Comparison of ENCODE assay signal across 1 cellular context in the genomic region with DNA sequence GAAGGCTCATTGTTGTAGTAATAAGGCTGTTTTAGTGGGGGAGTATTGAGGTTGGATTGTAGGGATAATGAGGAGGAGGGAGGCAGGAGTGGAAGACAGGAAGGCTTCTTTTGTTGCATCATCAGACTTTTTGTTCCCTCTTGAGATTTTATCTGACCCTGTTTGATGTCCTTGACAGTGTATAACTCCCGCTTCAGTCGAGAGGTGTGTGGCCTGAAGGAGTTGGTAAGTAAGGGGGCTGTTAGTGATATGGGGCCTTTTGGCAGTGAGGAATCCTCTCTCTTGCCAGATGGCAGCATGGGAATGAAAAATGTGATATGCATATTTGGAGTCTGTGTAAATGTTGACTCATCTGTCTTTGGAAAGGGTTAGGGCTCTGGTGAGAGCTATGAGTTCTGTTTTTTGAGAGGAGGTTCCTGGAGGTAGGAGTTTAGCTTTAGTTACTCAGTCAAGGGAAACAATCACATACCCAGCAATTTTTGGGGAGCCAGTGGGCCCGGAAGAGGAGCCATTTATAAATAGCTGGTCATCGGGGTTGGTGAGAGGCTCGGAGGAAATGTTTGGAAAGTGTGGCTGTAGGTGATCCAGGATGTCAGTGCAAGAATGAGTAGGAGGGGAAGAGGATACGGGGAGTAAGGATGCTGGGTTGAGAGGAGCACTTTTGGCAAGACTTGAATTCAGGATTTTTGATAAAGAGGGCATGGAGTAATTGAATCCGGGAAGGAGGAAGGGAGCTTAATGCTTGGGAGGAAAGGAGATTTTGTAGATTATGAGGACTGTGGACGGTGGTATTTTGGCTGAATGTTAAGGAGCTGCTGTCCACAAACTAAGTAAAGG.
TF ChIP-seq lines count a peak whose summit lies in the region.

No MANE protein-coding gene starts in this region.

TF ChIP-seq in K562, 482 proteins besides CTCF, POLR2A, EP300 and RAD21 (continued from another document and continues in another):
- TF ChIP-seq, protein P1, sequence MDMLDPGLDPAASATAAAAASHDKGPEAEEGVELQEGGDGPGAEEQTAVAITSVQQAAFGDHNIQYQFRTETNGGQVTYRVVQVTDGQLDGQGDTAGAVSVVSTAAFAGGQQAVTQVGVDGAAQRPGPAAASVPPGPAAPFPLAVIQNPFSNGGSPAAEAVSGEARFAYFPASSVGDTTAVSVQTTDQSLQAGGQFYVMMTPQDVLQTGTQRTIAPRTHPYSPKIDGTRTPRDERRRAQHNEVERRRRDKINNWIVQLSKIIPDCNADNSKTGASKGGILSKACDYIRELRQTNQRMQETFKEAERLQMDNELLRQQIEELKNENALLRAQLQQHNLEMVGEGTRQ (CRISPR knock-in tag; IDR thresholded peaks at IDR 0.05), result no peak
- TF ChIP-seq U2AF2 (optimal IDR thresholded peaks at IDR 0.05; ENCODE audit: low read depth, low read length) (no peak), PHB (CRISPR knock-in tag; IDR thresholded peaks at IDR 0.05) (no peak), HMGN3 (IDR thresholded peaks at IDR 0.05; ENCODE audit: borderline replicate concordance, extremely low read depth, insufficient read length, low read depth, low read length) (no peak), NELFE (IDR thresholded peaks at IDR 0.05; ENCODE audit: insufficient read depth, insufficient read length) (no peak), CBX5 (IDR thresholded peaks at IDR 0.05; ENCODE audit: borderline replicate concordance, low read depth) (no peak), FOXM1 (IDR thresholded peaks at IDR 0.05; ENCODE audit: low read depth) (no peak), FOXM1 (CRISPR knock-in tag; IDR thresholded peaks at IDR 0.05; ENCODE audit: low read depth) (no peak), ZNF134 (CRISPR knock-in tag; conservative IDR thresholded peaks at IDR 0.05) (no peak), ERF (CRISPR knock-in tag; IDR thresholded peaks at IDR 0.05) (no peak), HNRNPLL (IDR thresholded peaks at IDR 0.05; ENCODE audit: low read depth, low read length, poor library complexity, severe bottlenecking) (no peak), RBM39 (optimal IDR thresholded peaks at IDR 0.05; ENCODE audit: low read depth, low read length) (no peak), CREB1 (IDR thresholded peaks at IDR 0.05) (no peak), CREB1 (CRISPR knock-in tag; IDR thresholded peaks at IDR 0.05) (no peak), HDAC1 (IDR thresholded peaks at IDR 0.05) (no peak; a peak in 1 of 4 replicates), PTBP1 (IDR thresholded peaks at IDR 0.05; ENCODE audit: low read depth, low read length) (no peak), MYBL2 (IDR thresholded peaks at IDR 0.05; ENCODE audit: low read depth) (no peak), MYBL2 (CRISPR knock-in tag; IDR thresholded peaks at IDR 0.05; ENCODE audit: borderline replicate concordance) (no peak), ZEB2 (IDR thresholded peaks at IDR 0.05) (peak; percentile 58; the same call in 1 of the 2 replicates), PCBP1 (IDR thresholded peaks at IDR 0.05; ENCODE audit: low read depth, low read length, poor library complexity, severe bottlenecking) (no peak), KAT8 (IDR thresholded peaks at IDR 0.05; ENCODE audit: low read depth) (no peak), RB1 (IDR thresholded peaks at IDR 0.05; ENCODE audit: low read depth) (no peak), TBL1XR1 (IDR thresholded peaks at IDR 0.05; ENCODE audit: low read length in 2 of 2) (peak in 1 of 2 experiments; percentile 38; a peak in 1 of 4 replicates), ZC3H11A (IDR thresholded peaks at IDR 0.05; ENCODE audit: low read depth, low read length) (no peak), ZNF282 (CRISPR knock-in tag; IDR thresholded peaks at IDR 0.05) (no peak), HDAC2 (IDR thresholded peaks at IDR 0.05) (no peak; the same call in none of the 2 replicates), FOXK2 (conservative IDR thresholded peaks at IDR 0.05 in 1 of 2, IDR thresholded peaks at IDR 0.05 in 1 of 2; ENCODE audit: low read depth in 2 of 2) (0 out of 4 replicates have a peak, but pooled peaks of 1 of the 2 experiments have one; percentile 11), BMI1 (IDR thresholded peaks at IDR 0.05; ENCODE audit: low read length) (no peak), ETV1 (tag; conservative IDR thresholded peaks at IDR 0.05; ENCODE audit: low read depth) (0 out of 2 replicates have a peak, but pooled peaks have one; percentile 17)
- TF ChIP-seq, protein P2, sequence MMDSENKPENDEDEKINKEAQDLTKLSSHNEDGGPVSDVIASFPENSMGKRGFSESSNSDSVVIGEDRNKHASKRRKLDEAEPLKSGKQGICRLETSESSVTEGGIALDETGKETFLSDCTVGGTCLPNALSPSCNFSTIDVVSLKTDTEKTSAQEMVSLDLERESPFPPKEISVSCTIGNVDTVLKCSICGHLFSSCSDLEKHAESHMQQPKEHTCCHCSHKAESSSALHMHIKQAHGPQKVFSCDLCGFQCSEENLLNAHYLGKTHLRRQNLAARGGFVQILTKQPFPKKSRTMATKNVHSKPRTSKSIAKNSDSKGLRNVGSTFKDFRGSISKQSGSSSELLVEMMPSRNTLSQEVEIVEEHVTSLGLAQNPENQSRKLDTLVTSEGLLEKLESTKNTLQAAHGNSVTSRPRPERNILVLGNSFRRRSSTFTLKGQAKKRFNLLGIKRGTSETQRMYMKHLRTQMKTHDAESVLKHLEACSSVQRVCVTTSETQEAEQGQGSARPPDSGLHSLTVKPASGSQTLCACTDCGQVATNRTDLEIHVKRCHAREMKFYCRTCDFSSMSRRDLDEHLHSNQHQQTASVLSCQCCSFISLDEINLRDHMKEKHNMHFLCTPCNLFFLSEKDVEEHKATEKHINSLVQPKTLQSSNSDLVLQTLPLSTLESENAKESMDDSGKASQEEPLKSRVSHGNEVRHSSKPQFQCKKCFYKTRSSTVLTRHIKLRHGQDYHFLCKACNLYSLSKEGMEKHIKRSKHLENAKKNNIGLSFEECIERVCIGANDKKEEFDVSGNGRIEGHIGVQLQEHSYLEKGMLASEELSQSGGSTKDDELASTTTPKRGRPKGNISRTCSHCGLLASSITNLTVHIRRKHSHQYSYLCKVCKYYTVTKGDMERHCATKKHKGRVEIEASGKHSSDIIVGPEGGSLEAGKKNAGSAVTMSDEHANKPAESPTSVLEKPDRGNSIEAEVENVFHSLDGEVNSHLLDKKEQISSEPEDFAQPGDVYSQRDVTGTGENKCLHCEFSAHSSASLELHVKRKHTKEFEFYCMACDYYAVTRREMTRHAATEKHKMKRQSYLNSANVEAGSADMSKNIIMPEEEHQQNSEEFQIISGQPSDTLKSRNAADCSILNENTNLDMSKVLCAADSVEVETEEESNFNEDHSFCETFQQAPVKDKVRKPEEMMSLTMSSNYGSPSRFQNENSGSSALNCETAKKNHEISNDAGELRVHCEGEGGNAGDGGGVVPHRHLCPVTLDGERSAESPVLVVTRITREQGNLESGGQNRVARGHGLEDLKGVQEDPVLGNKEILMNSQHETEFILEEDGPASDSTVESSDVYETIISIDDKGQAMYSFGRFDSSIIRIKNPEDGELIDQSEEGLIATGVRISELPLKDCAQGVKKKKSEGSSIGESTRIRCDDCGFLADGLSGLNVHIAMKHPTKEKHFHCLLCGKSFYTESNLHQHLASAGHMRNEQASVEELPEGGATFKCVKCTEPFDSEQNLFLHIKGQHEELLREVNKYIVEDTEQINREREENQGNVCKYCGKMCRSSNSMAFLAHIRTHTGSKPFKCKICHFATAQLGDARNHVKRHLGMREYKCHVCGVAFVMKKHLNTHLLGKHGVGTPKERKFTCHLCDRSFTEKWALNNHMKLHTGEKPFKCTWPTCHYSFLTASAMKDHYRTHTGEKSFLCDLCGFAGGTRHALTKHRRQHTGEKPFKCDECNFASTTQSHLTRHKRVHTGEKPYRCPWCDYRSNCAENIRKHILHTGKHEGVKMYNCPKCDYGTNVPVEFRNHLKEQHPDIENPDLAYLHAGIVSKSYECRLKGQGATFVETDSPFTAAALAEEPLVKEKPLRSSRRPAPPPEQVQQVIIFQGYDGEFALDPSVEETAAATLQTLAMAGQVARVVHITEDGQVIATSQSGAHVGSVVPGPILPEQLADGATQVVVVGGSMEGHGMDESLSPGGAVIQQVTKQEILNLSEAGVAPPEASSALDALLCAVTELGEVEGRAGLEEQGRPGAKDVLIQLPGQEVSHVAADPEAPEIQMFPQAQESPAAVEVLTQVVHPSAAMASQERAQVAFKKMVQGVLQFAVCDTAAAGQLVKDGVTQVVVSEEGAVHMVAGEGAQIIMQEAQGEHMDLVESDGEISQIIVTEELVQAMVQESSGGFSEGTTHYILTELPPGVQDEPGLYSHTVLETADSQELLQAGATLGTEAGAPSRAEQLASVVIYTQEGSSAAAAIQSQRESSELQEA (IDR thresholded peaks at IDR 0.05; ENCODE audit: low read depth), result no peak
- TF ChIP-seq, protein P3, sequence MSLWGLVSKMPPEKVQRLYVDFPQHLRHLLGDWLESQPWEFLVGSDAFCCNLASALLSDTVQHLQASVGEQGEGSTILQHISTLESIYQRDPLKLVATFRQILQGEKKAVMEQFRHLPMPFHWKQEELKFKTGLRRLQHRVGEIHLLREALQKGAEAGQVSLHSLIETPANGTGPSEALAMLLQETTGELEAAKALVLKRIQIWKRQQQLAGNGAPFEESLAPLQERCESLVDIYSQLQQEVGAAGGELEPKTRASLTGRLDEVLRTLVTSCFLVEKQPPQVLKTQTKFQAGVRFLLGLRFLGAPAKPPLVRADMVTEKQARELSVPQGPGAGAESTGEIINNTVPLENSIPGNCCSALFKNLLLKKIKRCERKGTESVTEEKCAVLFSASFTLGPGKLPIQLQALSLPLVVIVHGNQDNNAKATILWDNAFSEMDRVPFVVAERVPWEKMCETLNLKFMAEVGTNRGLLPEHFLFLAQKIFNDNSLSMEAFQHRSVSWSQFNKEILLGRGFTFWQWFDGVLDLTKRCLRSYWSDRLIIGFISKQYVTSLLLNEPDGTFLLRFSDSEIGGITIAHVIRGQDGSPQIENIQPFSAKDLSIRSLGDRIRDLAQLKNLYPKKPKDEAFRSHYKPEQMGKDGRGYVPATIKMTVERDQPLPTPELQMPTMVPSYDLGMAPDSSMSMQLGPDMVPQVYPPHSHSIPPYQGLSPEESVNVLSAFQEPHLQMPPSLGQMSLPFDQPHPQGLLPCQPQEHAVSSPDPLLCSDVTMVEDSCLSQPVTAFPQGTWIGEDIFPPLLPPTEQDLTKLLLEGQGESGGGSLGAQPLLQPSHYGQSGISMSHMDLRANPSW (CRISPR knock-in tag; IDR thresholded peaks at IDR 0.05), result no peak
- TF ChIP-seq, protein P4, sequence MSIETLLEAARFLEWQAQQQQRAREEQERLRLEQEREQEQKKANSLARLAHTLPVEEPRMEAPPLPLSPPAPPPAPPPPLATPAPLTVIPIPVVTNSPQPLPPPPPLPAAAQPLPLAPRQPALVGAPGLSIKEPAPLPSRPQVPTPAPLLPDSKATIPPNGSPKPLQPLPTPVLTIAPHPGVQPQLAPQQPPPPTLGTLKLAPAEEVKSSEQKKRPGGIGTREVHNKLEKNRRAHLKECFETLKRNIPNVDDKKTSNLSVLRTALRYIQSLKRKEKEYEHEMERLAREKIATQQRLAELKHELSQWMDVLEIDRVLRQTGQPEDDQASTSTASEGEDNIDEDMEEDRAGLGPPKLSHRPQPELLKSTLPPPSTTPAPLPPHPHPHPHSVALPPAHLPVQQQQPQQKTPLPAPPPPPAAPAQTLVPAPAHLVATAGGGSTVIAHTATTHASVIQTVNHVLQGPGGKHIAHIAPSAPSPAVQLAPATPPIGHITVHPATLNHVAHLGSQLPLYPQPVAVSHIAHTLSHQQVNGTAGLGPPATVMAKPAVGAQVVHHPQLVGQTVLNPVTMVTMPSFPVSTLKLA (conservative IDR thresholded peaks at IDR 0.05), result peak in 1 of 2 experiments; percentile 26; a peak in 2 of 4 replicates
- TF ChIP-seq, protein P5, sequence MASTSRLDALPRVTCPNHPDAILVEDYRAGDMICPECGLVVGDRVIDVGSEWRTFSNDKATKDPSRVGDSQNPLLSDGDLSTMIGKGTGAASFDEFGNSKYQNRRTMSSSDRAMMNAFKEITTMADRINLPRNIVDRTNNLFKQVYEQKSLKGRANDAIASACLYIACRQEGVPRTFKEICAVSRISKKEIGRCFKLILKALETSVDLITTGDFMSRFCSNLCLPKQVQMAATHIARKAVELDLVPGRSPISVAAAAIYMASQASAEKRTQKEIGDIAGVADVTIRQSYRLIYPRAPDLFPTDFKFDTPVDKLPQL (IDR thresholded peaks at IDR 0.05; ENCODE audit: extremely low read depth, insufficient read length), result no peak
- TF ChIP-seq, protein P6, sequence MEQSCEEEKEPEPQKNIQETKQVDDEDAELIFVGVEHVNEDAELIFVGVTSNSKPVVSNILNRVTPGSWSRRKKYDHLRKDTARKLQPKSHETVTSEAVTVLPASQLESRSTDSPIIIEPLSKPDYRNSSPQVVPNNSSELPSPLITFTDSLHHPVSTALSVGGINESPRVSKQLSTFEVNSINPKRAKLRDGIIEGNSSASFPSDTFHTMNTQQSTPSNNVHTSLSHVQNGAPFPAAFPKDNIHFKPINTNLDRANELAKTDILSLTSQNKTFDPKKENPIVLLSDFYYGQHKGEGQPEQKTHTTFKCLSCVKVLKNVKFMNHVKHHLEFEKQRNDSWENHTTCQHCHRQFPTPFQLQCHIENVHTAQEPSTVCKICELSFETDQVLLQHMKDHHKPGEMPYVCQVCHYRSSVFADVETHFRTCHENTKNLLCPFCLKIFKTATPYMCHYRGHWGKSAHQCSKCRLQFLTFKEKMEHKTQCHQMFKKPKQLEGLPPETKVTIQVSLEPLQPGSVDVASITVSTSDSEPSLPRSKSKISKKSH (CRISPR knock-in tag; IDR thresholded peaks at IDR 0.05), result no peak
- TF ChIP-seq, protein P7, sequence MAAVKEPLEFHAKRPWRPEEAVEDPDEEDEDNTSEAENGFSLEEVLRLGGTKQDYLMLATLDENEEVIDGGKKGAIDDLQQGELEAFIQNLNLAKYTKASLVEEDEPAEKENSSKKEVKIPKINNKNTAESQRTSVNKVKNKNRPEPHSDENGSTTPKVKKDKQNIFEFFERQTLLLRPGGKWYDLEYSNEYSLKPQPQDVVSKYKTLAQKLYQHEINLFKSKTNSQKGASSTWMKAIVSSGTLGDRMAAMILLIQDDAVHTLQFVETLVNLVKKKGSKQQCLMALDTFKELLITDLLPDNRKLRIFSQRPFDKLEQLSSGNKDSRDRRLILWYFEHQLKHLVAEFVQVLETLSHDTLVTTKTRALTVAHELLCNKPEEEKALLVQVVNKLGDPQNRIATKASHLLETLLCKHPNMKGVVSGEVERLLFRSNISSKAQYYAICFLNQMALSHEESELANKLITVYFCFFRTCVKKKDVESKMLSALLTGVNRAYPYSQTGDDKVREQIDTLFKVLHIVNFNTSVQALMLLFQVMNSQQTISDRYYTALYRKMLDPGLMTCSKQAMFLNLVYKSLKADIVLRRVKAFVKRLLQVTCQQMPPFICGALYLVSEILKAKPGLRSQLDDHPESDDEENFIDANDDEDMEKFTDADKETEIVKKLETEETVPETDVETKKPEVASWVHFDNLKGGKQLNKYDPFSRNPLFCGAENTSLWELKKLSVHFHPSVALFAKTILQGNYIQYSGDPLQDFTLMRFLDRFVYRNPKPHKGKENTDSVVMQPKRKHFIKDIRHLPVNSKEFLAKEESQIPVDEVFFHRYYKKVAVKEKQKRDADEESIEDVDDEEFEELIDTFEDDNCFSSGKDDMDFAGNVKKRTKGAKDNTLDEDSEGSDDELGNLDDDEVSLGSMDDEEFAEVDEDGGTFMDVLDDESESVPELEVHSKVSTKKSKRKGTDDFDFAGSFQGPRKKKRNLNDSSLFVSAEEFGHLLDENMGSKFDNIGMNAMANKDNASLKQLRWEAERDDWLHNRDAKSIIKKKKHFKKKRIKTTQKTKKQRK (IDR thresholded peaks at IDR 0.05; ENCODE audit: borderline replicate concordance, low read depth, low read length), result no peak
- TF ChIP-seq, protein P8, sequence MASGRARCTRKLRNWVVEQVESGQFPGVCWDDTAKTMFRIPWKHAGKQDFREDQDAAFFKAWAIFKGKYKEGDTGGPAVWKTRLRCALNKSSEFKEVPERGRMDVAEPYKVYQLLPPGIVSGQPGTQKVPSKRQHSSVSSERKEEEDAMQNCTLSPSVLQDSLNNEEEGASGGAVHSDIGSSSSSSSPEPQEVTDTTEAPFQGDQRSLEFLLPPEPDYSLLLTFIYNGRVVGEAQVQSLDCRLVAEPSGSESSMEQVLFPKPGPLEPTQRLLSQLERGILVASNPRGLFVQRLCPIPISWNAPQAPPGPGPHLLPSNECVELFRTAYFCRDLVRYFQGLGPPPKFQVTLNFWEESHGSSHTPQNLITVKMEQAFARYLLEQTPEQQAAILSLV (tag; IDR thresholded peaks at IDR 0.05), result peak; percentile 81
